Comparison of ENCODE assay signal across 16 cellular contexts in the genomic region with DNA sequence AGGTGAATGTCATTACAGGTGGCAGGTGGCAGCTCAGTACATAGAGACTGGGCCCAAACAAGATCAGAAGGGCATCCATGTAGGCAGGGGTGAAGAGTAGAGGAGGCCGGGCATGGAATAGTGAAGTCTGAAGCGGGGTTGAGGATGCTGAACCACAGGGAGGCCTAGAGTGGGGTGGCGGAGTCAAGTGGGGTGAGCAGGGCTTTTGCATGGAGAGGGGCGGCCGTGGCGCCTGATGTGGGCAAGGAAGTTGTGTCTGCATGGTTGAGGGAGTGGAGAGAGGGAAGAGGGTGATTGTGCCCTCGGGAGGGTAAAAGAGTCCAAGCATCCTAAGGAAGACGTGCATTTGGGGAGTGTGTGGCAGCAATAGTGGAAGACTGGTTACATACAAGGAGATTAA. TPM values are rescaled to one million over a fixed set of nuclear protein-coding genes. Genes with fewer than 3 reads are reported as not detected.
"Had no signal": no experiment of that assay in that cellular context is flagged by ENCODE, and none has a peak within 500 bp of the region (broad histone marks: within the 10 kb centered on the region; RNA-seq: fewer than 3 reads in every experiment).

No MANE protein-coding gene starts in this region.

- H3K4me1 ChIP-seq: colonic mucosa, parathyroid adenoma had no signal

- H3K4me3 ChIP-seq: colonic mucosa, esophagus squamous epithelium, hepatocyte had no signal

- H3K9ac ChIP-seq: parathyroid adenoma had no signal

- H3K9me3 ChIP-seq: colonic mucosa, esophagus squamous epithelium had no signal

- H3K79me2 ChIP-seq: hepatocyte, parathyroid adenoma had no signal

- H3K27ac Mint-ChIP-seq: activated CD8-positive, alpha-beta memory T cell treated with anti-CD3 and anti-CD28 coated beads, Interleukin-2, amount 10 ng/mL, durations not matched to agents 7 days and 5 days; brain; stimulated activated naive B cell treated with anti-CD40 and anti-IgM and Interleukin-4, amounts not matched to agents 10 μg/mL and 1 μg/mL and 100 μg/mL, for 72 hours had no signal

- H2AFZ ChIP-seq: hepatocyte, parathyroid adenoma had no signal

- H3K4me2 ChIP-seq: hepatocyte had no signal

- DNase-seq: activated CD4-positive, CD25-positive, alpha-beta regulatory T cell; activated CD8-positive, alpha-beta memory T cell treated with anti-CD3 and anti-CD28 coated beads, Interleukin-2, amount 10 ng/mL, durations not matched to agents 7 days and 5 days; activated T-cell treated with anti-CD3 and anti-CD28 coated beads, Interleukin-2, amount 50 U/mL, for 1 hour; amygdala; central memory CD4-positive, alpha-beta T cell; colonic mucosa; esophagus squamous epithelium; islet precursor cell; naive B cell; stimulated activated naive B cell treated with anti-CD40 and anti-IgM and Interleukin-4, amounts not matched to agents 10 μg/mL and 1 μg/mL and 100 μg/mL, for 72 hours; substantia nigra; trophoblast cell had no signal

- H3K36me3 ChIP-seq: colonic mucosa had no signal

- H3K4me1 Mint-ChIP-seq: brain had no signal

- H3K27me3 ChIP-seq: colonic mucosa, esophagus squamous epithelium, hepatocyte had no signal

- H3K27ac ChIP-seq: colonic mucosa, esophagus squamous epithelium, hepatocyte, parathyroid adenoma had no signal

- H3K9me3 Mint-ChIP-seq: brain; stimulated activated naive B cell treated with anti-CD40 and anti-IgM and Interleukin-4, amounts not matched to agents 10 μg/mL and 1 μg/mL and 100 μg/mL, for 72 hours had no signal

- H3K27me3 Mint-ChIP-seq: activated CD8-positive, alpha-beta memory T cell treated with anti-CD3 and anti-CD28 coated beads, Interleukin-2, amount 10 ng/mL, durations not matched to agents 7 days and 5 days; brain; naive B cell; stimulated activated naive B cell treated with anti-CD40 and anti-IgM and Interleukin-4, amounts not matched to agents 10 μg/mL and 1 μg/mL and 100 μg/mL, for 72 hours had no signal

- H3K4me3 Mint-ChIP-seq: activated CD8-positive, alpha-beta memory T cell treated with anti-CD3 and anti-CD28 coated beads, Interleukin-2, amount 10 ng/mL, durations not matched to agents 7 days and 5 days; brain; naive B cell; stimulated activated naive B cell treated with anti-CD40 and anti-IgM and Interleukin-4, amounts not matched to agents 10 μg/mL and 1 μg/mL and 100 μg/mL, for 72 hours had no signal

RNA-seq across cellular contexts. Expression of a gene that starts 42.9 kb away (rescaled TPM):
- total RNA-seq: mononuclear cell had no signal
